19 cellular contexts compared by ENCODE assay signal in genomic region chr6:84549912-84550311, GRCh38.
DNase-seq lines count a peak whose midpoint lies in the region; ATAC-seq and TF ChIP-seq lines count a peak whose summit lies in the region.
"Had no signal": no experiment of that assay in that cellular context is flagged by ENCODE, and none has a peak within 500 bp of the region (broad histone marks: within the 10 kb centered on the region; RNA-seq: fewer than 3 reads in every experiment).

No MANE protein-coding gene starts in this region.

- DNase-seq in AG09309 (ENCODE audit: low read depth): no peak
- peak; percentile 28 for DNase-seq in HEK293T (ENCODE audit: extremely low spot score)
- DNase-seq in WTC11 (ENCODE audit: low spot score): peak; percentile 46
- DNase-seq in iPS-NIHi7 (ENCODE audit: extremely low spot score): peak; percentile 62
- no peak for DNase-seq in NCI-H187 treated with DMSO at 0.1 percent for 48 hours (lab: John Stamatoyannopoulos, UW)
- DNase-seq in NCI-H128 (lab: John Stamatoyannopoulos, UW; ENCODE audit: unreplicated experiment): no peak
- no peak for DNase-seq in glutamatergic neuron
- DNase-seq: activated CD8-positive, alpha-beta memory T cell treated with anti-CD3 and anti-CD28 coated beads, Interleukin-2, amount 10 ng/mL, durations not matched to agents 7 days and 5 days; activated effector memory CD4-positive, alpha-beta T cell treated with anti-CD3 and anti-CD28 coated beads, Interleukin-2, amount 50 U/mL, for 16 hours; lower lobe of right lung; NCI-H1092 treated with DMSO at 0.1 percent for 48 hours; right cardiac atrium; stimulated activated CD4-positive, alpha-beta T cell treated with anti-CD3 and anti-CD28 coated beads, Interleukin-1b, Interleukin-23, amount 100 ng/mL, for 48 hours had no signal

- H3K4me3 Mint-ChIP-seq in WTC11: no peak overlapping the region
- no peak overlapping the region for H3K4me3 Mint-ChIP-seq in glutamatergic neuron (ENCODE audit: unreplicated experiment)
- H3K4me3 Mint-ChIP-seq: activated CD8-positive, alpha-beta memory T cell treated with anti-CD3 and anti-CD28 coated beads, Interleukin-2, amount 10 ng/mL, durations not matched to agents 7 days and 5 days; dendritic cell treated with granulocyte-macrophage colony-stimulating factor and Interleukin-4, amounts not matched to agents 40 ng/mL and 50 ng/mL, for 4 days; IgD-negative memory B cell; neural crest cell had no signal

- H3K36me3 Mint-ChIP-seq in WTC11 (no peaks in the 10 kb centered on the region), glutamatergic neuron (ENCODE audit: unreplicated experiment) (no peaks in the 10 kb centered on the region)
- H3K36me3 Mint-ChIP-seq: activated CD8-positive, alpha-beta memory T cell treated with anti-CD3 and anti-CD28 coated beads, Interleukin-2, amount 10 ng/mL, durations not matched to agents 7 days and 5 days; IgD-negative memory B cell had no signal

- H3K27ac Mint-ChIP-seq in WTC11 (no peak overlapping the region), glutamatergic neuron (ENCODE audit: unreplicated experiment) (no peak overlapping the region)
- H3K27ac Mint-ChIP-seq: activated CD8-positive, alpha-beta memory T cell treated with anti-CD3 and anti-CD28 coated beads, Interleukin-2, amount 10 ng/mL, durations not matched to agents 7 days and 5 days; dendritic cell treated with granulocyte-macrophage colony-stimulating factor and Interleukin-4, amounts not matched to agents 40 ng/mL and 50 ng/mL, for 4 days; IgD-negative memory B cell had no signal

- no peak overlapping the region for H3K4me3 ChIP-seq in AG09309 (ENCODE audit: control insufficient read depth, low read depth, low read length)
- H3K4me3 ChIP-seq: esophagus muscularis mucosa, lower lobe of right lung, thoracic aorta had no signal

- no peaks in the 10 kb centered on the region for H3K4me1 Mint-ChIP-seq in WTC11
- peaks cover 2% of the 10 kb centered on the region for H3K4me1 Mint-ChIP-seq in glutamatergic neuron (ENCODE audit: low read depth, unreplicated experiment)
- H3K4me1 Mint-ChIP-seq: activated CD8-positive, alpha-beta memory T cell treated with anti-CD3 and anti-CD28 coated beads, Interleukin-2, amount 10 ng/mL, durations not matched to agents 7 days and 5 days; IgD-negative memory B cell; neural crest cell had no signal

- ATAC-seq in WTC11: peak; percentile 90
- ATAC-seq in HG03108 (IDR thresholded peaks at IDR 0.05; ENCODE audit: unreplicated experiment): no peak
- ATAC-seq: activated CD8-positive, alpha-beta memory T cell treated with anti-CD3 and anti-CD28 coated beads, Interleukin-2, amount 10 ng/mL, durations not matched to agents 7 days and 5 days; lower lobe of right lung; right cardiac atrium had no signal

- POLR2A ChIA-PET in HEK293T (lab: Yijun Ruan, JAX): no interaction called here
- POLR2A ChIA-PET in WTC11 (lab: Charles Lee): no interaction called here

- CTCF ChIA-PET in HEK293T (lab: Yijun Ruan, JAX): no interaction called here
- CTCF ChIA-PET in WTC11 (lab: Charles Lee): interaction anchor here (1.8 kb wide), 1 partner anchor 128 kb away, joined by 11 read pairs; no protein-coding TSS in a partner anchor

- TF ChIP-seq CTCF in AG09309 (IDR thresholded peaks at IDR 0.05; ENCODE audit: control insufficient read depth, insufficient read depth, low read depth, low read length, missing control alignments) (peak; percentile 40), WTC11 (IDR thresholded peaks at IDR 0.05) (no peak), glutamatergic neuron (IDR thresholded peaks at IDR 0.05; ENCODE audit: partially characterized antibody, unreplicated experiment) (no peak)

- no peaks in the 10 kb centered on the region for H3K9me3 Mint-ChIP-seq in WTC11
- H3K9me3 Mint-ChIP-seq in glutamatergic neuron (ENCODE audit: unreplicated experiment): no peaks in the 10 kb centered on the region

- H3K27me3 Mint-ChIP-seq in WTC11 (ENCODE audit: low read depth) (no peaks in the 10 kb centered on the region), glutamatergic neuron (ENCODE audit: unreplicated experiment) (no peaks in the 10 kb centered on the region)
- H3K27me3 Mint-ChIP-seq: activated CD8-positive, alpha-beta memory T cell treated with anti-CD3 and anti-CD28 coated beads, Interleukin-2, amount 10 ng/mL, durations not matched to agents 7 days and 5 days; dendritic cell treated with granulocyte-macrophage colony-stimulating factor and Interleukin-4, amounts not matched to agents 40 ng/mL and 50 ng/mL, for 4 days; IgD-negative memory B cell had no signal

TF ChIP-seq in HEK293T, 16 proteins besides CTCF, POLR2A, EP300 and RAD21:
- no peak for TF ChIP-seq CTBP1 (IDR thresholded peaks at IDR 0.05; ENCODE audit: borderline replicate concordance)
- no peak for TF ChIP-seq ZNF384 (IDR thresholded peaks at IDR 0.05)
- TF ChIP-seq LEF1 (IDR thresholded peaks at IDR 0.05; ENCODE audit: borderline replicate concordance): no peak
- no peak for TF ChIP-seq FOXA1 (IDR thresholded peaks at IDR 0.05)
- no peak for TF ChIP-seq ARNT (IDR thresholded peaks at IDR 0.05)
- TF ChIP-seq ELF4 (IDR thresholded peaks at IDR 0.05): no peak
- TF ChIP-seq FOXM1 (IDR thresholded peaks at IDR 0.05; ENCODE audit: borderline replicate concordance): no peak
- no peak for TF ChIP-seq SP1 (IDR thresholded peaks at IDR 0.05)
- TF ChIP-seq NFRKB (IDR thresholded peaks at IDR 0.05): no peak
- TF ChIP-seq SUZ12 (IDR thresholded peaks at IDR 0.05): no peak
- TF ChIP-seq HDGF (IDR thresholded peaks at IDR 0.05; ENCODE audit: borderline replicate concordance): no peak
- TF ChIP-seq L3MBTL2 (conservative IDR thresholded peaks at IDR 0.05): no peak

TF ChIP-seq in WTC11, 78 proteins besides CTCF, POLR2A, EP300 and RAD21:
- TF ChIP-seq ZNF671 (CRISPR knock-in tag; IDR thresholded peaks at IDR 0.05) (no peak), TEAD4 (CRISPR knock-in tag; IDR thresholded peaks at IDR 0.05) (no peak), JUN (CRISPR knock-in tag; IDR thresholded peaks at IDR 0.05) (no peak), ETV6 (CRISPR knock-in tag; IDR thresholded peaks at IDR 0.05) (no peak), ZNF219 (CRISPR knock-in tag; IDR thresholded peaks at IDR 0.05; ENCODE audit: borderline replicate concordance) (no peak), ZNF416 (CRISPR knock-in tag; IDR thresholded peaks at IDR 0.05) (no peak)

Comparison
In these comparisons a context has a peak if more than half of its experiments do, and no peak if none do; other contexts are left out.
1. DNase-seq: peak in HEK293T (single experiment), WTC11 (single experiment) and iPS-NIHi7 (single experiment); none in AG09309 (single experiment), NCI-H187 treated with DMSO at 0.1 percent for 48 hours (single experiment), NCI-H128 (single experiment) and glutamatergic neuron (single experiment).